9 cellular contexts compared by ENCODE assay signal in genomic region chr22:31284756-31285155, GRCh38. TPM values are rescaled to one million over a fixed set of nuclear protein-coding genes. Genes with fewer than 3 reads are reported as not detected.
DNase-seq lines count a peak whose midpoint lies in the region; ATAC-seq and TF ChIP-seq lines count a peak whose summit lies in the region.
"Had no signal": no experiment of that assay in that cellular context is flagged by ENCODE, and none has a peak within 500 bp of the region (broad histone marks: within the 10 kb centered on the region; RNA-seq: fewer than 3 reads in every experiment).

No MANE protein-coding gene starts in this region.

- H3K4me1 ChIP-seq in esophagus (ENCODE audit: control insufficient read depth in 2 of 2, insufficient read depth in 2 of 2, low read length in 1 of 2) (peaks cover 0 to 10% of the 10 kb centered on the region in 2 donors), sigmoid colon (peaks cover 0 to 55% (median 51%) of the 10 kb centered on the region in 4 donors)

- H3K4me1 Mint-ChIP-seq in T-helper 17 cell = peaks cover 69% of the 10 kb centered on the region

- H3K27ac ChIP-seq in esophagus (ENCODE audit: low read depth in 2 of 2, low read length in 1 of 2) = peak overlapping the region; percentile 36 to 64
- H3K27ac ChIP-seq in sigmoid colon = peak overlapping the region; percentile 29 to 98 (median 73)

- TF ChIP-seq EP300 in sigmoid colon (IDR thresholded peaks at IDR 0.05) = no peak

- no peak for TF ChIP-seq CTCF in sigmoid colon (IDR thresholded peaks at IDR 0.05)

- peaks cover 16 to 20% of the 10 kb centered on the region in 2 donors for H3K36me3 ChIP-seq in esophagus (ENCODE audit: control insufficient read depth in 2 of 2, insufficient read depth in 2 of 2, low read length in 1 of 2)
- peaks cover 41 to 90% (median 56%) of the 10 kb centered on the region in 4 donors for H3K36me3 ChIP-seq in sigmoid colon

- ATAC-seq in T-helper 17 cell = no peak

- 41 to 48% methylated on average over 3 of the region's 3 CpGs for WGBS in esophagus, 2 donors
- 10 to 20% methylated on average over 3 of the region's 3 CpGs for WGBS in sigmoid colon, 2 donors

- peaks cover 12% of the 10 kb centered on the region for H3K36me3 Mint-ChIP-seq in T-helper 17 cell (ENCODE audit: low read depth)

- H3K9me3 ChIP-seq in T-helper 17 cell (ENCODE audit: control insufficient read depth, low read length, poor library complexity, severe bottlenecking) = no peaks in the 10 kb centered on the region
- no peaks in the 10 kb centered on the region for H3K9me3 ChIP-seq in esophagus (ENCODE audit: control insufficient read depth in 2 of 2, insufficient read depth in 1 of 2, low read depth in 1 of 2, low read length in 1 of 2)
- no peaks in the 10 kb centered on the region for H3K9me3 ChIP-seq in sigmoid colon

- no peak overlapping the region for H3K4me3 ChIP-seq in esophagus (ENCODE audit: low read depth in 1 of 2, low read length in 2 of 2)
- no peak overlapping the region for H3K4me3 ChIP-seq in sigmoid colon

- DNase-seq in D341Med (ENCODE audit: low spot score) (peak; percentile 49), T-helper 17 cell (no peak), sigmoid colon (peak; percentile 58), NCI-H2227 (lab: John Stamatoyannopoulos, UW; ENCODE audit: unreplicated experiment) (no peak), DMS79 (lab: John Stamatoyannopoulos, UW) (no peak), NCI-H748 treated with DMSO at 0.1 percent for 48 hours (lab: John Stamatoyannopoulos, UW) (no peak)
- no peak for DNase-seq in stimulated activated CD4-positive, alpha-beta T cell treated with anti-CD3 and anti-CD28 coated beads, Interleukin-1b, Interleukin-23, amount 100 ng/mL, for 48 hours
- DNase-seq: MM.1S had no signal

- no peaks in the 10 kb centered on the region for H3K27me3 Mint-ChIP-seq in T-helper 17 cell

- H3K27ac Mint-ChIP-seq in T-helper 17 cell = peak overlapping the region; percentile 100

- H3K4me3 Mint-ChIP-seq in T-helper 17 cell = peak overlapping the region; percentile 99

- intact Hi-C loops in sigmoid colon (cut with DNase I) = loop anchor here (5.0 kb wide), 1 partner anchor 177 kb away; the partner anchor contains the start of gene SELENOM

- no peaks in the 10 kb centered on the region for H3K27me3 ChIP-seq in esophagus (ENCODE audit: control insufficient read depth in 1 of 2, insufficient read depth in 2 of 2, low read length in 2 of 2)
- no peaks in the 10 kb centered on the region for H3K27me3 ChIP-seq in sigmoid colon

- TF ChIP-seq POLR2A in sigmoid colon (IDR thresholded peaks at IDR 0.05) = no peak

RNA-seq across cellular contexts. Expression of gene PIK3IP1, which starts 7.5 kb away (rescaled TPM):
- total RNA-seq in T-helper 17 cell (100 to 1,000 TPM; 388 to 426 TPM), sigmoid colon (10 to 100 TPM; 32.4 to 55.0 (median 50.3) TPM)
- polyA plus RNA-seq in esophagus (10 to 100 TPM; 11.5 to 15.5 TPM), sigmoid colon (10 to 100 TPM in 1 of 3 donors, 1 to 10 TPM in 2; 5.8 to 87.6 (median 6.0) TPM)

Comparison
In these comparisons a context has a peak if more than half of its experiments do, and no peak if none do; other contexts are left out.
1. DNase-seq: peak in D341Med (single experiment) and sigmoid colon (single experiment); none in T-helper 17 cell (0 of 3), stimulated activated CD4-positive, alpha-beta T cell treated with anti-CD3 and anti-CD28 coated beads, Interleukin-1b, Interleukin-23, amount 100 ng/mL, for 48 hours (single experiment), NCI-H2227 (single experiment), DMS79 (single experiment) and NCI-H748 treated with DMSO at 0.1 percent for 48 hours (single experiment).
2. RNA of gene PIK3IP1, which starts 7.5 kb away (total RNA-seq): 388 to 426 TPM in T-helper 17 cell; 32.4 to 55.0 TPM in sigmoid colon; every median in the first group is over 4 times any median in the second.